13 cellular contexts compared by ENCODE assay signal in genomic region chr13:44763604-44764311, GRCh38.
DNase-seq lines count a peak whose midpoint lies in the region; ATAC-seq and TF ChIP-seq lines count a peak whose summit lies in the region.
"Had no signal": no experiment of that assay in that cellular context is flagged by ENCODE, and none has a peak within 500 bp of the region (broad histone marks: within the 10 kb centered on the region; RNA-seq: fewer than 3 reads in every experiment).

No MANE protein-coding gene starts in this region.

- DNase-seq in GM06990 (ENCODE audit: extremely low read depth, insufficient read length) (peak; percentile 9), astrocyte of the hippocampus (ENCODE audit: low read depth, low spot score) (peak; percentile 33), left ventricle myocardium superior (no peak), pons (ENCODE audit: low spot score) (peak; percentile 51), GOT3 (lab: John Stamatoyannopoulos, UW) (no peak), T-helper 1 cell (no peak)
- no peak for DNase-seq in effector memory CD4-positive, alpha-beta T cell
- DNase-seq: activated CD8-positive, alpha-beta memory T cell treated with anti-CD3 and anti-CD28 coated beads, Interleukin-2, amount 50 U/mL, for 48 hours; H7; immature natural killer cell; NCI-H2029 treated with DMSO at 0.1 percent for 48 hours; testis had no signal

- TF ChIP-seq CTCF in GM06990 (IDR thresholded peaks at IDR 0.05; ENCODE audit: insufficient read depth, low read length, poor library complexity, severe bottlenecking) = no peak

- intact Hi-C loops in left ventricle myocardium superior (cut with micrococcal nuclease) = no loop called here

- H3K27ac ChIP-seq in effector memory CD4-positive, alpha-beta T cell (ENCODE audit: insufficient read depth, low read length, poor library complexity, severe bottlenecking) = no peak overlapping the region
- H3K27ac ChIP-seq: testis had no signal

- H3K4me1 ChIP-seq in effector memory CD4-positive, alpha-beta T cell (ENCODE audit: control insufficient read depth, insufficient read depth, low read length, poor library complexity, severe bottlenecking) = peaks cover 5% of the 10 kb centered on the region

- H3K27me3 ChIP-seq in GM06990 (replicated peaks; ENCODE audit: control insufficient read depth, insufficient read depth, low read length) = no peaks in the 10 kb centered on the region
- no peaks in the 10 kb centered on the region for H3K27me3 ChIP-seq in effector memory CD4-positive, alpha-beta T cell (replicated peaks; ENCODE audit: control insufficient read depth, insufficient read depth, low read length, poor library complexity, severe bottlenecking)
- H3K27me3 ChIP-seq: testis had no signal

- peak; percentile 52 for ATAC-seq in left ventricle myocardium superior
- no peak for ATAC-seq in GM21825 (IDR thresholded peaks at IDR 0.05; ENCODE audit: unreplicated experiment)

- no peak overlapping the region for H3K4me3 ChIP-seq in GM06990 (replicated peaks; ENCODE audit: low read depth, low read length)
- no peak overlapping the region for H3K4me3 ChIP-seq in effector memory CD4-positive, alpha-beta T cell (ENCODE audit: insufficient read depth, low read depth, low read length, poor library complexity, severe bottlenecking)
- H3K4me3 ChIP-seq: testis had no signal

- no peaks in the 10 kb centered on the region for H3K36me3 ChIP-seq in GM06990 (ENCODE audit: control insufficient read depth, insufficient read depth, low read length)
- no peaks in the 10 kb centered on the region for H3K36me3 ChIP-seq in effector memory CD4-positive, alpha-beta T cell (ENCODE audit: control insufficient read depth, insufficient read depth, low read length)

- H3K9me3 ChIP-seq in effector memory CD4-positive, alpha-beta T cell (ENCODE audit: control insufficient read depth, low read length) = no peaks in the 10 kb centered on the region
- H3K9me3 ChIP-seq: testis had no signal

Comparison
In these comparisons a context has a peak if more than half of its experiments do, and no peak if none do; other contexts are left out.
1. DNase-seq: peak in GM06990 (single experiment), astrocyte of the hippocampus (single experiment) and pons (single experiment); none in left ventricle myocardium superior (single experiment), GOT3 (single experiment), T-helper 1 cell (0 of 5) and effector memory CD4-positive, alpha-beta T cell (0 of 3).